Comparison of ENCODE assay signal across 10 cellular contexts in genomic region chr12:39905152-39905551, GRCh38.
DNase-seq lines count a peak whose midpoint lies in the region; ATAC-seq lines count a peak whose summit lies in the region.
"Had no signal": no experiment of that assay in that cellular context is flagged by ENCODE, and none has a peak within 500 bp of the region (broad histone marks: within the 10 kb centered on the region; RNA-seq: fewer than 3 reads in every experiment).

No MANE protein-coding gene starts in this region.

- peak; percentile 30 for DNase-seq in NCI-H82 (lab: John Stamatoyannopoulos, UW)
- DNase-seq in NCI-H82 treated with DMSO at 0.1 percent for 48 hours (lab: John Stamatoyannopoulos, UW; ENCODE audit: unreplicated experiment), result no peak
- DNase-seq in fibroblast of gingiva (ENCODE audit: low read depth), result peak; percentile 84
- DNase-seq in middle frontal gyrus (ENCODE audit: extremely low spot score, low spot score), result peak; percentile 73
- DNase-seq in NCI-H2196 treated with DMSO at 0.1 percent for 48 hours (lab: John Stamatoyannopoulos, UW; ENCODE audit: unreplicated experiment), result no peak
- DNase-seq in SHP77 treated with DMSO at 0.1 percent for 48 hours (lab: John Stamatoyannopoulos, UW), result no peak
- DNase-seq in foreskin melanocyte, result no peak
- DNase-seq: 8988T; activated naive CD4-positive, alpha-beta T cell treated with anti-CD3 and anti-CD28 coated beads, Interleukin-2, amount 50 U/mL, for 16 hours had no signal

- no peak for ATAC-seq in GM19324 (IDR thresholded peaks at IDR 0.05; ENCODE audit: low FRiP score, unreplicated experiment)

Comparison
In these comparisons a context has a peak if more than half of its experiments do, and no peak if none do; other contexts are left out.
1. DNase-seq: peak in NCI-H82 (single experiment), fibroblast of gingiva (single experiment) and middle frontal gyrus (single experiment); none in NCI-H82 treated with DMSO at 0.1 percent for 48 hours (single experiment), NCI-H2196 treated with DMSO at 0.1 percent for 48 hours (single experiment), SHP77 treated with DMSO at 0.1 percent for 48 hours (single experiment) and foreskin melanocyte (single experiment).